29 cellular contexts compared by ENCODE assay signal in genomic region chr2:185771396-185771795, GRCh38.
"Had no signal": no experiment of that assay in that cellular context is flagged by ENCODE, and none has a peak within 500 bp of the region (broad histone marks: within the 10 kb centered on the region; RNA-seq: fewer than 3 reads in every experiment).

No MANE protein-coding gene starts in this region.

- FAIRE-seq: bronchial epithelial cell, RCC 7860 had no signal

- H3K27ac Mint-ChIP-seq: activated CD4-positive, alpha-beta memory T cell treated with anti-CD3 and anti-CD28 coated beads, Interleukin-2, amount 10 ng/mL, durations not matched to agents 7 days and 5 days; activated naive CD4-positive, alpha-beta T cell treated with anti-CD3 and anti-CD28 coated beads, Interleukin-2, amount 50 U/mL, for 24 hours; activated T-cell treated with anti-CD3 and anti-CD28 coated beads, Interleukin-2, amount 50 U/mL, for 24 hours; activated T-helper 2 cell treated with anti-CD3 and anti-CD28 coated beads, Interferon-gamma antibody, Interleukin-2, Interleukin-4, amounts not matched to agents 10 μg/mL and 5 μg/mL and 100 μg/mL, durations not matched to agents 14 hours and 24 hours and 36 hours; brain had no signal

- H3K4me3 Mint-ChIP-seq: activated CD4-positive, alpha-beta memory T cell treated with anti-CD3 and anti-CD28 coated beads, Interleukin-2, amount 10 ng/mL, durations not matched to agents 7 days and 5 days; activated naive CD4-positive, alpha-beta T cell treated with anti-CD3 and anti-CD28 coated beads, Interleukin-2, amount 50 U/mL, for 24 hours; activated T-cell treated with anti-CD3 and anti-CD28 coated beads, Interleukin-2, amount 50 U/mL, for 24 hours; brain had no signal

- H3K36me3 ChIP-seq: WERI-Rb-1 had no signal

- H3K27me3 Mint-ChIP-seq: activated CD4-positive, alpha-beta memory T cell treated with anti-CD3 and anti-CD28 coated beads, Interleukin-2, amount 10 ng/mL, durations not matched to agents 7 days and 5 days; activated naive CD4-positive, alpha-beta T cell treated with anti-CD3 and anti-CD28 coated beads, Interleukin-2, amount 50 U/mL, for 24 hours; activated T-cell treated with anti-CD3 and anti-CD28 coated beads, Interleukin-2, amount 50 U/mL, for 24 hours; brain had no signal

- DNase-seq: activated CD4-positive, alpha-beta memory T cell treated with anti-CD3 and anti-CD28 coated beads, Interleukin-2, amount 10 ng/mL, durations not matched to agents 7 days and 5 days; activated CD4-positive, alpha-beta T cell treated with anti-CD3 and anti-CD28 coated beads for 1 hour; activated CD4-positive, alpha-beta T cell treated with anti-CD3 and anti-CD28 coated beads for 48 hours; activated CD4-positive, CD25-positive, alpha-beta regulatory T cell; activated gamma-delta T cell; activated naive CD4-positive, alpha-beta T cell treated with Interleukin-2 at 50 U/mL for 16 hours; activated T-cell treated with anti-CD3 and anti-CD28 coated beads, Interleukin-2, amount 50 U/mL, for 24 hours; anterior cingulate cortex; caudate nucleus; cerebellar nuclear complex; NCI-H1105; NCI-H1417 treated with DMSO at 0.1 percent for 48 hours; NCI-H187 treated with DMSO at 0.1 percent for 48 hours; NCI-H2081; NCI-H226; NCI-H524 treated with DMSO at 0.1 percent for 48 hours; PC-9; Right ventricle myocardium superior; SW 1271; T-helper 1 cell; T-helper 2 cell; T-helper 9 cell; WERI-Rb-1 had no signal

- H2AFZ ChIP-seq: PC-9 had no signal

- H3K4me3 ChIP-seq: PC-9 had no signal

- H3K27ac ChIP-seq: PC-9, RWPE1, WERI-Rb-1 had no signal

- H3K4me2 ChIP-seq: PC-9 had no signal

- H3K4me1 Mint-ChIP-seq: activated CD4-positive, alpha-beta memory T cell treated with anti-CD3 and anti-CD28 coated beads, Interleukin-2, amount 10 ng/mL, durations not matched to agents 7 days and 5 days; activated naive CD4-positive, alpha-beta T cell treated with anti-CD3 and anti-CD28 coated beads, Interleukin-2, amount 50 U/mL, for 24 hours; brain had no signal

- H3K36me3 Mint-ChIP-seq: activated naive CD4-positive, alpha-beta T cell treated with anti-CD3 and anti-CD28 coated beads, Interleukin-2, amount 50 U/mL, for 24 hours had no signal
